In genomic region chr1:18635833-18636671, GRCh38 we compare ENCODE assay signal across 1 cellular context.
TF ChIP-seq lines count a peak whose summit lies in the region.

No MANE protein-coding gene starts in this region.

TF ChIP-seq in SK-N-SH, 30 proteins besides CTCF, POLR2A, EP300 and RAD21 (continued from another document):
- TF ChIP-seq REST (IDR thresholded peaks at IDR 0.05; ENCODE audit: low read depth, low read length) (no peak), RFX5 (IDR thresholded peaks at IDR 0.05; ENCODE audit: low read length) (no peak), RXRA (IDR thresholded peaks at IDR 0.05; ENCODE audit: borderline replicate concordance, low read depth) (no peak), SIN3A (IDR thresholded peaks at IDR 0.05; ENCODE audit: borderline replicate concordance, low read depth, low read length) (no peak), TEAD4 (IDR thresholded peaks at IDR 0.05; ENCODE audit: borderline replicate concordance, insufficient read depth) (no peak), MXI1 (IDR thresholded peaks at IDR 0.05; ENCODE audit: low read depth, low read length) (no peak), JUND (IDR thresholded peaks at IDR 0.05) (no peak), CHD2 (IDR thresholded peaks at IDR 0.05; ENCODE audit: low read length, partially characterized antibody) (no peak), POLR2AphosphoS5 (IDR thresholded peaks at IDR 0.05; ENCODE audit: low read depth, low read length) (no peak), FOXJ3 (CRISPR knock-in tag; IDR thresholded peaks at IDR 0.05) (no peak), ELF1 (IDR thresholded peaks at IDR 0.05) (no peak), ZBTB33 (IDR thresholded peaks at IDR 0.05; ENCODE audit: borderline replicate concordance, low read depth) (no peak), FOXM1 (IDR thresholded peaks at IDR 0.05; ENCODE audit: low read depth) (no peak)
